Comparison of ENCODE assay signal across 17 cellular contexts in genomic region chr2:46165916-46166315, GRCh38.
DNase-seq lines count a peak whose midpoint lies in the region; FAIRE-seq and TF ChIP-seq lines count a peak whose summit lies in the region.
"Had no signal": no experiment of that assay in that cellular context is flagged by ENCODE, and none has a peak within 500 bp of the region (broad histone marks: within the 10 kb centered on the region; RNA-seq: fewer than 3 reads in every experiment).

No MANE protein-coding gene starts in this region.

- H3K36me3 ChIP-seq in left ventricle myocardium inferior: no peaks in the 10 kb centered on the region
- H3K36me3 ChIP-seq in right atrium auricular region: no peaks in the 10 kb centered on the region
- H3K36me3 ChIP-seq in bronchial epithelial cell (ENCODE audit: control insufficient read depth, insufficient read depth, low read length): no peaks in the 10 kb centered on the region
- peaks cover 5 to 6% of the 10 kb centered on the region in 2 experiments for H3K36me3 ChIP-seq in trophoblast cell (ENCODE audit: control insufficient read depth in 1 of 2, insufficient read depth in 2 of 2, low read length in 2 of 2)

- H3K27me3 ChIP-seq in left ventricle myocardium inferior (ENCODE audit: low read depth): no peaks in the 10 kb centered on the region
- no peaks in the 10 kb centered on the region for H3K27me3 ChIP-seq in right atrium auricular region
- H3K27me3 ChIP-seq in bronchial epithelial cell (ENCODE audit: control insufficient read depth, insufficient read depth, low read length): no peaks in the 10 kb centered on the region
- H3K27me3 ChIP-seq in trophoblast cell (ENCODE audit: insufficient read depth, low read length): no peaks in the 10 kb centered on the region
- H3K27me3 ChIP-seq: BLaER1 had no signal

- peak; percentile 23 for FAIRE-seq in bronchial epithelial cell (lab: Jason Lieb, UNC)
- FAIRE-seq: H54, K562 had no signal

- no peak overlapping the region for H3K23ac ChIP-seq in trophoblast cell (ENCODE audit: low read length)

- peaks cover 23% of the 10 kb centered on the region for H3K79me2 ChIP-seq in trophoblast cell (ENCODE audit: control insufficient read depth, insufficient read depth, low read length, poor library complexity)

- H4K12ac ChIP-seq in trophoblast cell (ENCODE audit: low read depth, low read length): no peak overlapping the region

- peak overlapping the region; percentile 85 for H3K27ac ChIP-seq in left ventricle myocardium inferior (replicated peaks)
- no peak overlapping the region for H3K27ac ChIP-seq in right atrium auricular region
- H3K27ac ChIP-seq in trophoblast cell (ENCODE audit: low read depth, low read length): peak overlapping the region; percentile 96
- H3K27ac ChIP-seq: 22Rv1, BLaER1 had no signal

- H3K4me2 ChIP-seq in trophoblast cell (ENCODE audit: low read length): no peak overlapping the region
- H3K4me2 ChIP-seq: BLaER1 had no signal

- peak overlapping the region; percentile 95 for H3K14ac ChIP-seq in trophoblast cell (ENCODE audit: low read length)

- peak overlapping the region; percentile 99 for H2AK5ac ChIP-seq in trophoblast cell (ENCODE audit: low read length)

- peaks cover 52% of the 10 kb centered on the region for H3K4me1 ChIP-seq in left ventricle myocardium inferior
- H3K4me1 ChIP-seq in right atrium auricular region: peaks cover 0 to 40% of the 10 kb centered on the region in 2 donors
- peaks cover 56 to 62% of the 10 kb centered on the region in 2 experiments for H3K4me1 ChIP-seq in trophoblast cell (ENCODE audit: control insufficient read depth in 1 of 2, insufficient read depth in 2 of 2, low read length in 2 of 2)
- H3K4me1 ChIP-seq: BLaER1 had no signal

- no peak for TF ChIP-seq POLR2A in erythroblast (IDR thresholded peaks at IDR 0.05; ENCODE audit: low read length)

- intact Hi-C loops in left ventricle myocardium inferior (cut with micrococcal nuclease): no loop called here

- H3K9me3 ChIP-seq in left ventricle myocardium inferior (replicated peaks): no peaks in the 10 kb centered on the region
- no peaks in the 10 kb centered on the region for H3K9me3 ChIP-seq in right atrium auricular region
- H3K9me3 ChIP-seq in trophoblast cell (ENCODE audit: insufficient read depth, low read depth, low read length): peaks cover 2% of the 10 kb centered on the region
- H3K9me3 ChIP-seq: BLaER1 had no signal

- H4K8ac ChIP-seq in trophoblast cell (ENCODE audit: low read depth, low read length): peak overlapping the region; percentile 61

- no peak overlapping the region for H3K9ac ChIP-seq in trophoblast cell (ENCODE audit: low read length)
- H3K9ac ChIP-seq: BLaER1 had no signal

- no CpG with 5 or more reads among the region's 9 CpGs for WGBS in trophoblast cell (ENCODE audit: extremely low coverage, insufficient coverage, insufficient read length)

- H3K18ac ChIP-seq in trophoblast cell (ENCODE audit: low read length): peak overlapping the region; percentile 97

- peak overlapping the region; percentile 99 for H4K91ac ChIP-seq in trophoblast cell (ENCODE audit: low read depth, low read length)

- peak overlapping the region; percentile 88 for H3K4ac ChIP-seq in trophoblast cell (ENCODE audit: low read depth, low read length)

- DNase-seq in left ventricle myocardium inferior: no peak
- DNase-seq in right atrium auricular region (ENCODE audit: low spot score): no peak
- no peak for DNase-seq in bronchial epithelial cell (ENCODE audit: low read depth)
- DNase-seq in trophoblast cell: no peak
- DNase-seq in putamen (ENCODE audit: low spot score): no peak
- no peak for DNase-seq in erythroblast (lab: John Stamatoyannopoulos, UW)
- DNase-seq in kidney tubule cell (ENCODE audit: low spot score): no peak
- DNase-seq in NCI-H524 treated with DMSO at 0.1 percent for 48 hours (lab: John Stamatoyannopoulos, UW): no peak
- DNase-seq: AML-193; Calu3; CD8-positive, alpha-beta memory T cell; DMS 273 treated with DMSO at 0.1 percent for 48 hours; GM23248 had no signal

- H2BK120ac ChIP-seq in trophoblast cell (ENCODE audit: insufficient read depth, low read length, poor library complexity): peak overlapping the region; percentile 97

- H3K79me1 ChIP-seq in trophoblast cell (ENCODE audit: low read length): peaks cover 70% of the 10 kb centered on the region

- H2BK12ac ChIP-seq in trophoblast cell (ENCODE audit: low read length): peak overlapping the region; percentile 97

- H2BK5ac ChIP-seq in trophoblast cell (ENCODE audit: low read depth, low read length, poor library complexity): peak overlapping the region; percentile 98

- no peak for TF ChIP-seq CTCF in left ventricle myocardium inferior (IDR thresholded peaks at IDR 0.05; ENCODE audit: borderline replicate concordance)
- TF ChIP-seq CTCF in right atrium auricular region (IDR thresholded peaks at IDR 0.05): no peak
- no peak for TF ChIP-seq CTCF in bronchial epithelial cell (IDR thresholded peaks at IDR 0.05; ENCODE audit: insufficient read depth, low read length, severe bottlenecking)

- peak overlapping the region; percentile 73 for H2AFZ ChIP-seq in trophoblast cell (ENCODE audit: insufficient read depth, low read length, poor library complexity)
- H2AFZ ChIP-seq: GM23248 had no signal

- H3K4me3 ChIP-seq in left ventricle myocardium inferior: no peak overlapping the region
- H3K4me3 ChIP-seq in right atrium auricular region: no peak overlapping the region
- no peak overlapping the region for H3K4me3 ChIP-seq in bronchial epithelial cell (ENCODE audit: low read depth, low read length)
- H3K4me3 ChIP-seq in trophoblast cell (ENCODE audit: low read depth, low read length): no peak overlapping the region
- H3K4me3 ChIP-seq: BLaER1, K562 had no signal

Comparison
In these comparisons a context has a peak if more than half of its experiments do, and no peak if none do; other contexts are left out.
1. H3K27ac ChIP-seq: peak in left ventricle myocardium inferior (single experiment) and trophoblast cell (single experiment); none in right atrium auricular region (0 of 2).